24 cellular contexts compared by ENCODE assay signal in the genomic region with DNA sequence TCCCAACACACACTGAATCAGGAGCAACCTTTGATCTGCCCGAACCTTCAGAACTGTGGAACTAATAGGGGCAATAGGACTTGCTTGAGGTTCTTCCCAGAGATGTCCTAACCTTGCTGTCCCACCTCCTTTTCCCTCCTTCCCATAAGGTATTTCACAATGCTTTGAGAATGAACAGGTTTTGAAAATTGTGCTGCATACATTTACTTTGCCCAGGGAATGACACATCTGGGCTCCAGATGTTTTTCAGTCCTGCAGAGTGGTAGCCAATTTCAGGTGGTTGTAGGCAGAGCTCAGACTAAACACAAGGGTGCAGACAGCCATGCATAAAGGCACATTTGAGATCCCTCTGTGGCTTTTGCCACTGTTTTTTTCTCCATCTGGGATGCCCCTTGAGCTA.
"Had no signal": no experiment of that assay in that cellular context is flagged by ENCODE, and none has a peak within 500 bp of the region (broad histone marks: within the 10 kb centered on the region; RNA-seq: fewer than 3 reads in every experiment).

No MANE protein-coding gene starts in this region.

- ATAC-seq: activated T-helper 17 cell treated with anti-CD3 and anti-CD28 coated beads, Interleukin-2, amount 50 U/mL, for 72 hours; gastrocnemius medialis; natural killer cell; WTC11 had no signal

- H3K27me3 Mint-ChIP-seq: activated naive CD8-positive, alpha-beta T cell treated with anti-CD3 and anti-CD28 coated beads for 36 hours; activated T-cell treated with anti-CD3 and anti-CD28 coated beads, Interleukin-2, amount 50 U/mL, for 24 hours; activated T-helper 17 cell treated with anti-CD3 and anti-CD28 coated beads, Interleukin-2, amount 50 U/mL, for 72 hours; dendritic cell treated with granulocyte-macrophage colony-stimulating factor and Interleukin-4, amounts not matched to agents 40 ng/mL and 50 ng/mL, for 4 days; type B pancreatic cell had no signal

- H3K4me3 Mint-ChIP-seq: activated naive CD8-positive, alpha-beta T cell treated with anti-CD3 and anti-CD28 coated beads for 36 hours; activated T-cell treated with anti-CD3 and anti-CD28 coated beads, Interleukin-2, amount 50 U/mL, for 24 hours; activated T-helper 17 cell treated with anti-CD3 and anti-CD28 coated beads, Interleukin-2, amount 50 U/mL, for 72 hours; dendritic cell treated with granulocyte-macrophage colony-stimulating factor and Interleukin-4, amounts not matched to agents 40 ng/mL and 50 ng/mL, for 4 days; natural killer cell; type B pancreatic cell; WTC11 had no signal

- H3K9me3 Mint-ChIP-seq: activated naive CD8-positive, alpha-beta T cell treated with anti-CD3 and anti-CD28 coated beads for 36 hours; activated T-cell treated with anti-CD3 and anti-CD28 coated beads, Interleukin-2, amount 50 U/mL, for 24 hours; activated T-helper 17 cell treated with anti-CD3 and anti-CD28 coated beads, Interleukin-2, amount 50 U/mL, for 72 hours; dendritic cell treated with granulocyte-macrophage colony-stimulating factor and Interleukin-4, amounts not matched to agents 40 ng/mL and 50 ng/mL, for 4 days; natural killer cell; type B pancreatic cell; WTC11 had no signal

- H3K4me1 Mint-ChIP-seq: WTC11 had no signal

- H3K36me3 Mint-ChIP-seq: activated naive CD8-positive, alpha-beta T cell treated with anti-CD3 and anti-CD28 coated beads for 36 hours; natural killer cell; type B pancreatic cell; WTC11 had no signal

- H3K4me3 ChIP-seq: cardiac muscle cell, esophagus muscularis mucosa, gastrocnemius medialis, spleen, testis had no signal

- H3K27ac Mint-ChIP-seq: activated naive CD8-positive, alpha-beta T cell treated with anti-CD3 and anti-CD28 coated beads for 36 hours; activated T-cell treated with anti-CD3 and anti-CD28 coated beads, Interleukin-2, amount 50 U/mL, for 24 hours; activated T-helper 17 cell treated with anti-CD3 and anti-CD28 coated beads, Interleukin-2, amount 50 U/mL, for 72 hours; dendritic cell treated with granulocyte-macrophage colony-stimulating factor and Interleukin-4, amounts not matched to agents 40 ng/mL and 50 ng/mL, for 4 days; natural killer cell; type B pancreatic cell; WTC11 had no signal

- DNase-seq: activated CD4-positive, alpha-beta T cell treated with anti-CD3 and anti-CD28 coated beads, Interleukin-2, amount 50 U/mL, for 4 hours; activated CD8-positive, alpha-beta memory T cell treated with anti-CD3 and anti-CD28 coated beads for 24 hours; activated CD8-positive, alpha-beta memory T cell treated with anti-CD3 and anti-CD28 coated beads, Interleukin-2, amount 50 U/mL, for 4 hours; activated naive CD4-positive, alpha-beta T cell treated with Interleukin-2 at 50 U/mL for 16 hours; activated naive CD8-positive, alpha-beta T cell treated with anti-CD3 and anti-CD28 coated beads for 36 hours; activated T-cell treated with anti-CD3 and anti-CD28 coated beads, Interleukin-2, amount 50 U/mL, for 24 hours; amygdala; effector CD8-positive, alpha-beta T cell; gastrocnemius medialis; head of caudate nucleus; midbrain; natural killer cell; retina; spleen; stimulated activated CD4-positive, alpha-beta T cell treated with anti-CD3 and anti-CD28 coated beads, Interleukin-4, amount 100 ng/mL, for 1 hour; stimulated activated naive CD4-positive, alpha-beta T cell; T1000; testis had no signal
